In genomic region chr10:69734797-69735468, GRCh38 we compare ENCODE assay signal across 1 cellular context.
TF ChIP-seq lines count a peak whose summit lies in the region.

No MANE protein-coding gene starts in this region.

TF ChIP-seq in K562, 482 proteins besides CTCF, POLR2A, EP300 and RAD21 (continued from another document):
- peak in 1 of 2 experiments; percentile 47 for TF ChIP-seq AFF1 (IDR thresholded peaks at IDR 0.05; ENCODE audit: low read depth in 1 of 2, partially characterized antibody in 2 of 2)
- 0 out of 2 replicates have a peak, but pooled peaks have one; percentile 30 for TF ChIP-seq ZNF384 (IDR thresholded peaks at IDR 0.05; ENCODE audit: low read depth, low read length)
- TF ChIP-seq SIX5 (IDR thresholded peaks at IDR 0.05; ENCODE audit: borderline replicate concordance in 1 of 2, insufficient read depth in 1 of 2, low read depth in 1 of 2, low read length in 2 of 2) = no peak
- TF ChIP-seq MEF2D (tag; conservative IDR thresholded peaks at IDR 0.05; ENCODE audit: low read depth) = peak; percentile 50; the same call in 1 of the 2 replicates
- TF ChIP-seq HMBOX1 (IDR thresholded peaks at IDR 0.05) = peak; percentile 32; the same call in 1 of the 2 replicates
- TF ChIP-seq POLR2G (IDR thresholded peaks at IDR 0.05; ENCODE audit: low read depth, low read length) = no peak
- peak; percentile 75; the same call in 1 of the 2 replicates for TF ChIP-seq ARID1B (IDR thresholded peaks at IDR 0.05)
- TF ChIP-seq ZNF589 (CRISPR knock-in tag; IDR thresholded peaks at IDR 0.05; ENCODE audit: low read depth) = 0 out of 2 replicates have a peak, but pooled peaks have one; percentile 65
- no peak for TF ChIP-seq PRPF4 (IDR thresholded peaks at IDR 0.05; ENCODE audit: insufficient read depth, low read depth, low read length, poor library complexity, severe bottlenecking)
- no peak for TF ChIP-seq KAT8 (IDR thresholded peaks at IDR 0.05; ENCODE audit: low read depth)
- peak; percentile 77 for TF ChIP-seq ETV1 (tag; conservative IDR thresholded peaks at IDR 0.05; ENCODE audit: low read depth)
- TF ChIP-seq TCF3 (CRISPR knock-in tag; IDR thresholded peaks at IDR 0.05) = peak; percentile 46
- TF ChIP-seq ZNF583 (CRISPR knock-in tag; IDR thresholded peaks at IDR 0.05) = peak; percentile 25; the same call in 1 of the 2 replicates
- TF ChIP-seq SMAD4 (CRISPR knock-in tag; conservative IDR thresholded peaks at IDR 0.05) = peak; percentile 63
- TF ChIP-seq CEBPG (CRISPR knock-in tag; IDR thresholded peaks at IDR 0.05) = peak; percentile 99
- peak; percentile 94 to 99 for TF ChIP-seq CEBPG (tag; conservative IDR thresholded peaks at IDR 0.05 in 1 of 2, IDR thresholded peaks at IDR 0.05 in 1 of 2)
- peak; percentile 48; the same call in 1 of the 2 replicates for TF ChIP-seq TFAP4 (CRISPR knock-in tag; IDR thresholded peaks at IDR 0.05; ENCODE audit: borderline replicate concordance)
- TF ChIP-seq TRIM24 (IDR thresholded peaks at IDR 0.05) = peak in 1 of 2 experiments; percentile 68; a peak in 2 of 4 replicates
- 0 out of 2 replicates have a peak, but pooled peaks have one; percentile 61 for TF ChIP-seq ZNF609 (CRISPR knock-in tag; IDR thresholded peaks at IDR 0.05; ENCODE audit: borderline replicate concordance)
- peak in 1 of 2 experiments; percentile 90; a peak in 2 of 4 replicates for TF ChIP-seq RCOR1 (IDR thresholded peaks at IDR 0.05; ENCODE audit: borderline replicate concordance in 1 of 2, low read depth in 2 of 2, low read length in 2 of 2)
- TF ChIP-seq ZSCAN32 (CRISPR knock-in tag; IDR thresholded peaks at IDR 0.05) = peak; percentile 98
- no peak for TF ChIP-seq BMI1 (IDR thresholded peaks at IDR 0.05; ENCODE audit: low read length)
- peak; percentile 49; the same call in 1 of the 2 replicates for TF ChIP-seq ZBTB17 (CRISPR knock-in tag; IDR thresholded peaks at IDR 0.05)
- no peak for TF ChIP-seq TAL1 (IDR thresholded peaks at IDR 0.05)
- TF ChIP-seq GABPB1 (CRISPR knock-in tag; IDR thresholded peaks at IDR 0.05) = 0 out of 2 replicates have a peak, but pooled peaks have one; percentile 23
- TF ChIP-seq SMARCE1 (IDR thresholded peaks at IDR 0.05) = peak; percentile 71; the same call in 1 of the 2 replicates
- peak; percentile 36; the same call in 1 of the 2 replicates for TF ChIP-seq LEF1 (IDR thresholded peaks at IDR 0.05)
- 0 out of 2 replicates have a peak, but pooled peaks have one; percentile 8 for TF ChIP-seq CBFA2T3 (IDR thresholded peaks at IDR 0.05)
- peak; percentile 84; the same call in 1 of the 2 replicates for TF ChIP-seq CTBP1 (IDR thresholded peaks at IDR 0.05; ENCODE audit: borderline replicate concordance)
- no peak for TF ChIP-seq SMAD2 (IDR thresholded peaks at IDR 0.05; ENCODE audit: low read depth, low read length)
- TF ChIP-seq ZBTB1 (CRISPR knock-in tag; IDR thresholded peaks at IDR 0.05; ENCODE audit: borderline replicate concordance, low read depth) = peak; percentile 99
- TF ChIP-seq MLLT1 (IDR thresholded peaks at IDR 0.05) = peak in 1 of 2 experiments; percentile 89; a peak in 2 of 4 replicates
- TF ChIP-seq FOSL1 (tag; conservative IDR thresholded peaks at IDR 0.05) = peak; percentile 61; the same call in 1 of the 2 replicates
- TF ChIP-seq TBL1XR1 (IDR thresholded peaks at IDR 0.05; ENCODE audit: low read length in 2 of 2) = peak in 1 of 2 experiments; percentile 83; a peak in 1 of 4 replicates
- TF ChIP-seq BCLAF1 (IDR thresholded peaks at IDR 0.05; ENCODE audit: borderline replicate concordance in 1 of 2, control insufficient read depth in 1 of 2, low read depth in 2 of 2, low read length in 1 of 2) = no peak
- no peak for TF ChIP-seq ATF1 (CRISPR knock-in tag; IDR thresholded peaks at IDR 0.05)
- peak; percentile 1; the same call in 1 of the 2 replicates for TF ChIP-seq ATF1 (tag; IDR thresholded peaks at IDR 0.05)
- peak; percentile 76; the same call in 1 of the 2 replicates for TF ChIP-seq IRF9 (tag; IDR thresholded peaks at IDR 0.05)
- no peak for TF ChIP-seq NFE2 (IDR thresholded peaks at IDR 0.05; ENCODE audit: low read depth)
- TF ChIP-seq NEUROD1 (IDR thresholded peaks at IDR 0.05; ENCODE audit: borderline replicate concordance, low read depth, low read length, partially characterized antibody) = peak; percentile 39
- peak; percentile 71 for TF ChIP-seq SOX6 (IDR thresholded peaks at IDR 0.05)
- no peak for TF ChIP-seq KHSRP (IDR thresholded peaks at IDR 0.05)
- TF ChIP-seq ZBTB49 (CRISPR knock-in tag; IDR thresholded peaks at IDR 0.05; ENCODE audit: borderline replicate concordance) = no peak
- TF ChIP-seq RBM17 (IDR thresholded peaks at IDR 0.05; ENCODE audit: borderline replicate concordance, low read depth, low read length) = no peak
